In genomic region chr2:113167115-113167932, GRCh38 we compare ENCODE assay signal across 11 cellular contexts. TPM values are rescaled to one million over a fixed set of nuclear protein-coding genes. Genes with fewer than 3 reads are reported as not detected.
DNase-seq lines count a peak whose midpoint lies in the region; ATAC-seq and TF ChIP-seq lines count a peak whose summit lies in the region.
"Had no signal": no experiment of that assay in that cellular context is flagged by ENCODE, and none has a peak within 500 bp of the region (broad histone marks: within the 10 kb centered on the region; RNA-seq: fewer than 3 reads in every experiment).

No MANE protein-coding gene starts in this region.

- peak overlapping the region; percentile 94 for H3K27ac Mint-ChIP-seq in activated CD4-positive, alpha-beta memory T cell treated with anti-CD3 and anti-CD28 coated beads for 36 hours
- peak overlapping the region; percentile 6 for H3K27ac Mint-ChIP-seq in stimulated activated naive B cell treated with anti-CD40 and anti-IgM and Interleukin-4, amounts not matched to agents 10 μg/mL and 1 μg/mL and 100 μg/mL, for 72 hours
- H3K27ac Mint-ChIP-seq: nephron had no signal

- peak overlapping the region; percentile 61 for H3K4me3 Mint-ChIP-seq in activated CD4-positive, alpha-beta memory T cell treated with anti-CD3 and anti-CD28 coated beads for 36 hours
- H3K4me3 Mint-ChIP-seq in stimulated activated naive B cell treated with anti-CD40 and anti-IgM and Interleukin-4, amounts not matched to agents 10 μg/mL and 1 μg/mL and 100 μg/mL, for 72 hours, result no peak overlapping the region
- H3K4me3 Mint-ChIP-seq: nephron had no signal

- no peaks in the 10 kb centered on the region for H4K20me1 ChIP-seq in hepatocyte (ENCODE audit: insufficient read depth, poor library complexity, severe bottlenecking)

- peak overlapping the region; percentile 87 for H3K27ac ChIP-seq in hepatocyte
- H3K27ac ChIP-seq: suprapubic skin had no signal

- H3K4me3 ChIP-seq in hepatocyte, result no peak overlapping the region
- H3K4me3 ChIP-seq: suprapubic skin had no signal

- H3K4me1 ChIP-seq in hepatocyte (ENCODE audit: insufficient read depth), result peaks cover 11% of the 10 kb centered on the region

- no peaks in the 10 kb centered on the region for H3K27me3 Mint-ChIP-seq in activated CD4-positive, alpha-beta memory T cell treated with anti-CD3 and anti-CD28 coated beads for 36 hours
- H3K27me3 Mint-ChIP-seq in stimulated activated naive B cell treated with anti-CD40 and anti-IgM and Interleukin-4, amounts not matched to agents 10 μg/mL and 1 μg/mL and 100 μg/mL, for 72 hours, result no peaks in the 10 kb centered on the region

- H3K9me3 Mint-ChIP-seq in activated CD4-positive, alpha-beta memory T cell treated with anti-CD3 and anti-CD28 coated beads for 36 hours, result peaks cover 6% of the 10 kb centered on the region
- peaks cover 4 to 5% of the 10 kb centered on the region in 2 donors for H3K9me3 Mint-ChIP-seq in stimulated activated naive B cell treated with anti-CD40 and anti-IgM and Interleukin-4, amounts not matched to agents 10 μg/mL and 1 μg/mL and 100 μg/mL, for 72 hours
- H3K9me3 Mint-ChIP-seq: nephron had no signal

- CTCF ChIA-PET in activated CD4-positive, alpha-beta memory T cell treated with anti-CD3 and anti-CD28 coated beads for 36 hours (lab: Charles Lee), result interaction anchor here (0.6 to 4.8 kb wide), 3 partner anchors 9 to 32 kb away, joined by 3 to 37 read pairs (median 3); no protein-coding TSS in a partner anchor

- no peaks in the 10 kb centered on the region for H3K9me3 ChIP-seq in hepatocyte (ENCODE audit: low read depth)
- H3K9me3 ChIP-seq: suprapubic skin had no signal

- no peak overlapping the region for H2AFZ ChIP-seq in hepatocyte

- POLR2A ChIA-PET in activated CD4-positive, alpha-beta memory T cell treated with anti-CD3 and anti-CD28 coated beads for 36 hours (lab: Charles Lee), result interaction anchor here (0.6 to 1.5 kb wide), 5 partner anchors 8 to 37 kb away, joined by 3 to 9 read pairs (median 3); no protein-coding TSS in a partner anchor

- H3K9me2 ChIP-seq in hepatocyte (replicated peaks; ENCODE audit: insufficient read depth), result no peaks in the 10 kb centered on the region

- peaks cover 63% of the 10 kb centered on the region for H3K4me1 Mint-ChIP-seq in activated CD4-positive, alpha-beta memory T cell treated with anti-CD3 and anti-CD28 coated beads for 36 hours (ENCODE audit: low read depth)
- peaks cover 34 to 48% of the 10 kb centered on the region in 2 donors for H3K4me1 Mint-ChIP-seq in stimulated activated naive B cell treated with anti-CD40 and anti-IgM and Interleukin-4, amounts not matched to agents 10 μg/mL and 1 μg/mL and 100 μg/mL, for 72 hours
- H3K4me1 Mint-ChIP-seq: nephron had no signal

- 59% methylated on average over 12 of the region's 12 CpGs for WGBS in hepatocyte (ENCODE audit: low lambda C conversion rate, missing lambda C conversion rate)

- no peaks in the 10 kb centered on the region for H3K27me3 ChIP-seq in hepatocyte
- H3K27me3 ChIP-seq: suprapubic skin had no signal

- intact Hi-C loops in activated CD4-positive, alpha-beta memory T cell treated with anti-CD3 and anti-CD28 coated beads for 36 hours (cut with micrococcal nuclease), result loop anchor here (1.0 kb wide), 1 partner anchor 9 kb away; no protein-coding TSS in a partner anchor

- no peaks in the 10 kb centered on the region for H3K36me3 ChIP-seq in hepatocyte (replicated peaks; ENCODE audit: insufficient read depth, low read depth)
- H3K36me3 ChIP-seq: suprapubic skin had no signal

- H3K36me3 Mint-ChIP-seq in activated CD4-positive, alpha-beta memory T cell treated with anti-CD3 and anti-CD28 coated beads for 36 hours, result peaks cover 10% of the 10 kb centered on the region
- peaks cover 5% of the 10 kb centered on the region in 2 donors for H3K36me3 Mint-ChIP-seq in stimulated activated naive B cell treated with anti-CD40 and anti-IgM and Interleukin-4, amounts not matched to agents 10 μg/mL and 1 μg/mL and 100 μg/mL, for 72 hours

- DNase-seq in MV-4-11 (lab: John Stamatoyannopoulos, UW) (peak; percentile 41), hepatocyte (ENCODE audit: low spot score) (peak; percentile 76), HPDE6-E6E7 (ENCODE audit: extremely low spot score) (no peak), NCI-H1092 (lab: John Stamatoyannopoulos, UW) (no peak), cerebellar nuclear complex (lab: John Stamatoyannopoulos, UW) (no peak), COLO829 (ENCODE audit: low spot score) (no peak)
- DNase-seq in activated CD4-positive, alpha-beta memory T cell treated with anti-CD3 and anti-CD28 coated beads for 36 hours, result peak; percentile 71
- no peak for DNase-seq in stimulated activated naive B cell treated with anti-CD40 and anti-IgM and Interleukin-4, amounts not matched to agents 10 μg/mL and 1 μg/mL and 100 μg/mL, for 72 hours
- DNase-seq: dermis blood vessel endothelial cell had no signal

- no peak for TF ChIP-seq CTCF in hepatocyte (IDR thresholded peaks at IDR 0.05; ENCODE audit: poor library complexity)

- peaks cover 4% of the 10 kb centered on the region for H3K79me2 ChIP-seq in hepatocyte

- no peak overlapping the region for H3K4me2 ChIP-seq in hepatocyte

- no peak for ATAC-seq in stimulated activated naive B cell treated with anti-CD40 and anti-IgM and Interleukin-4, amounts not matched to agents 10 μg/mL and 1 μg/mL and 100 μg/mL, for 72 hours (replicated peaks)

RNA-seq across cellular contexts. Expression of gene PSD4, which starts 6.4 kb away (rescaled TPM):
- total RNA-seq in activated CD4-positive, alpha-beta memory T cell treated with anti-CD3 and anti-CD28 coated beads for 36 hours, result 100 to 1,000 TPM; 156 to 170 TPM
- 22.6 and 26.5 TPM in 2 replicates for total RNA-seq in hepatocyte
- polyA plus RNA-seq in hepatocyte, result 11.5 and 15.1 TPM in 2 replicates

RNA-seq across cellular contexts. Expression of gene IL1RN, which starts 39.9 kb away (rescaled TPM):
- total RNA-seq in activated CD4-positive, alpha-beta memory T cell treated with anti-CD3 and anti-CD28 coated beads for 36 hours, result 10 to 100 TPM in 1 of 2 experiments, 1 to 10 TPM in 1; 9.8 to 10.5 TPM
- total RNA-seq in hepatocyte, result 3.1 and 4.3 TPM in 2 replicates
- polyA plus RNA-seq in hepatocyte, result 4.5 and 7.3 TPM in 2 replicates

Comparison
In these comparisons a context has a peak if more than half of its experiments do, and no peak if none do; other contexts are left out.
1. DNase-seq: peak in MV-4-11 (single experiment), activated CD4-positive, alpha-beta memory T cell treated with anti-CD3 and anti-CD28 coated beads for 36 hours (single experiment) and hepatocyte (single experiment); none in stimulated activated naive B cell treated with anti-CD40 and anti-IgM and Interleukin-4, amounts not matched to agents 10 μg/mL and 1 μg/mL and 100 μg/mL, for 72 hours (single experiment), HPDE6-E6E7 (single experiment), NCI-H1092 (single experiment), cerebellar nuclear complex (0 of 2) and COLO829 (single experiment).